Comparison of ENCODE assay signal across 8 cellular contexts in genomic region chr11:6505577-6506240, GRCh38. TPM values are rescaled to one million over a fixed set of nuclear protein-coding genes. Genes with fewer than 3 reads are reported as not detected.
DNase-seq lines count a peak whose midpoint lies in the region; ATAC-seq, FAIRE-seq and TF ChIP-seq lines count a peak whose summit lies in the region.

No MANE protein-coding gene starts in this region.

- no peaks in the 10 kb centered on the region for H4K20me1 ChIP-seq in hepatocyte (ENCODE audit: insufficient read depth, poor library complexity, severe bottlenecking)

- peak; percentile 48 to 71 (median 64) for TF ChIP-seq CTCF in adrenal gland (IDR thresholded peaks at IDR 0.05)
- TF ChIP-seq CTCF in hepatocyte (IDR thresholded peaks at IDR 0.05; ENCODE audit: poor library complexity) = peak; percentile 79

- H3K4me3 ChIP-seq in CD4-positive, alpha-beta memory T cell (ENCODE audit: low read length in 2 of 2) = no peak overlapping the region
- H3K4me3 ChIP-seq in adrenal gland = no peak overlapping the region
- no peak overlapping the region for H3K4me3 ChIP-seq in hepatocyte

- 50 to 62% (median 55%) methylated on average over 2 of the region's 2 CpGs for WGBS in adrenal gland, 4 donors
- WGBS in hepatocyte (ENCODE audit: low lambda C conversion rate, missing lambda C conversion rate) = 54% methylated on average over 2 of the region's 2 CpGs

- peak; percentile 94 for FAIRE-seq in GM19239 (lab: Jason Lieb, UNC)

- H3K27ac Mint-ChIP-seq in CD4-positive, alpha-beta memory T cell = no peak overlapping the region
- H3K27ac Mint-ChIP-seq in stimulated activated effector memory CD8-positive, alpha-beta T cell treated with anti-CD3 and anti-CD28 coated beads, Interleukin-12 subunit alpha, Interleukin-12 subunit beta, amount 100 ng/mL, for 72 hours = peak overlapping the region; percentile 27

- no peak overlapping the region for H3K27ac ChIP-seq in CD4-positive, alpha-beta memory T cell (ENCODE audit: low read depth, low read length)
- no peak overlapping the region for H3K27ac ChIP-seq in adrenal gland
- no peak overlapping the region for H3K27ac ChIP-seq in hepatocyte

- H2AFZ ChIP-seq in hepatocyte = no peak overlapping the region

- no peaks in the 10 kb centered on the region for H3K27me3 Mint-ChIP-seq in CD4-positive, alpha-beta memory T cell

- peaks cover 0 to 5% (median 0%) of the 10 kb centered on the region in 4 donors for H3K4me1 Mint-ChIP-seq in CD4-positive, alpha-beta memory T cell
- H3K4me1 Mint-ChIP-seq in stimulated activated effector memory CD8-positive, alpha-beta T cell treated with anti-CD3 and anti-CD28 coated beads, Interleukin-12 subunit alpha, Interleukin-12 subunit beta, amount 100 ng/mL, for 72 hours = no peaks in the 10 kb centered on the region

- H3K27me3 ChIP-seq in CD4-positive, alpha-beta memory T cell (ENCODE audit: insufficient read depth, low read length) = no peaks in the 10 kb centered on the region
- H3K27me3 ChIP-seq in adrenal gland (no peaks in the 10 kb centered on the region), hepatocyte (no peaks in the 10 kb centered on the region)

- POLR2A ChIA-PET in CD4-positive, alpha-beta memory T cell (lab: Charles Lee; ENCODE audit: partially characterized antibody) = interaction anchor here (1.5 kb wide), 2 partner anchors 115 to 127 kb away, joined by 4 to 7 read pairs; partner anchors contain the start of gene SMPD1

- H3K9me3 ChIP-seq in CD4-positive, alpha-beta memory T cell (ENCODE audit: control insufficient read depth in 1 of 2, low read length in 2 of 2) = no peaks in the 10 kb centered on the region
- H3K9me3 ChIP-seq in adrenal gland (replicated peaks in 1 of 3) (no peaks in the 10 kb centered on the region), hepatocyte (ENCODE audit: low read depth) (no peaks in the 10 kb centered on the region)

- DNase-seq in CD4-positive, alpha-beta memory T cell = peak; percentile 17 to 41 (median 27)
- DNase-seq in GM19239 (ENCODE audit: insufficient read length, low spot score) (no peak), NCI-H1930 (lab: John Stamatoyannopoulos, UW) (peak; percentile 7 to 15), adrenal gland (peak in 1 of 7 donors; percentile 32), hepatocyte (ENCODE audit: low spot score) (peak; percentile 62)
- no peak for DNase-seq in stimulated activated effector memory CD8-positive, alpha-beta T cell treated with anti-CD3 and anti-CD28 coated beads, Interleukin-12 subunit alpha, Interleukin-12 subunit beta, amount 100 ng/mL, for 72 hours (ENCODE audit: low spot score in 2 of 2)
- DNase-seq in activated effector memory CD4-positive, alpha-beta T cell treated with anti-CD3 and anti-CD28 coated beads, Interleukin-2, amount 50 U/mL, for 16 hours = no peak

- no peak for TF ChIP-seq POLR2A in adrenal gland (IDR thresholded peaks at IDR 0.05)

- H3K79me2 ChIP-seq in hepatocyte = no peaks in the 10 kb centered on the region

- CTCF ChIA-PET in CD4-positive, alpha-beta memory T cell (lab: Charles Lee; ENCODE audit: partially characterized antibody) = interaction anchor here (0.6 to 6.0 kb wide), 33 partner anchors 8 to 250 kb away, joined by 3 to 161 read pairs (median 4); partner anchors contain the start of genes ARFIP2, DNHD1, MRPL17 and TIMM10B

- H3K4me1 ChIP-seq in CD4-positive, alpha-beta memory T cell (ENCODE audit: insufficient read depth, low read length) = no peaks in the 10 kb centered on the region
- H3K4me1 ChIP-seq in adrenal gland (replicated peaks in 1 of 2) (no peaks in the 10 kb centered on the region), hepatocyte (ENCODE audit: insufficient read depth) (no peaks in the 10 kb centered on the region)

- peaks cover 28 to 33% of the 10 kb centered on the region in 2 donors for H3K36me3 Mint-ChIP-seq in CD4-positive, alpha-beta memory T cell
- H3K36me3 Mint-ChIP-seq in stimulated activated effector memory CD8-positive, alpha-beta T cell treated with anti-CD3 and anti-CD28 coated beads, Interleukin-12 subunit alpha, Interleukin-12 subunit beta, amount 100 ng/mL, for 72 hours = peaks cover 54% of the 10 kb centered on the region

- no peaks in the 10 kb centered on the region for H3K9me3 Mint-ChIP-seq in CD4-positive, alpha-beta memory T cell
- H3K9me3 Mint-ChIP-seq in stimulated activated effector memory CD8-positive, alpha-beta T cell treated with anti-CD3 and anti-CD28 coated beads, Interleukin-12 subunit alpha, Interleukin-12 subunit beta, amount 100 ng/mL, for 72 hours = no peaks in the 10 kb centered on the region

- no peaks in the 10 kb centered on the region for H3K9me2 ChIP-seq in hepatocyte (replicated peaks; ENCODE audit: insufficient read depth)

- intact Hi-C loops in CD4-positive, alpha-beta memory T cell (cut with micrococcal nuclease) = loop anchor here (1.0 kb wide), 3 partner anchors 62 to 126 kb away; no protein-coding TSS in a partner anchor
- intact Hi-C loops in adrenal gland (cut with DNase I) = loop anchor here in 1 of 2 donors (10.0 kb wide), 1 partner anchor 131 kb away; no protein-coding TSS in a partner anchor

- peak; percentile 57 for ATAC-seq in stimulated activated effector memory CD8-positive, alpha-beta T cell treated with anti-CD3 and anti-CD28 coated beads, Interleukin-12 subunit alpha, Interleukin-12 subunit beta, amount 100 ng/mL, for 72 hours
- no peak for ATAC-seq in GM21786 (IDR thresholded peaks at IDR 0.05; ENCODE audit: unreplicated experiment)

- no peak overlapping the region for H3K4me2 ChIP-seq in hepatocyte

- peaks cover 6% of the 10 kb centered on the region for H3K36me3 ChIP-seq in CD4-positive, alpha-beta memory T cell (ENCODE audit: insufficient read depth, low read length)
- H3K36me3 ChIP-seq in adrenal gland (replicated peaks in 1 of 2) (peaks cover 0 to 8% of the 10 kb centered on the region in 2 donors), hepatocyte (replicated peaks; ENCODE audit: insufficient read depth, low read depth) (no peaks in the 10 kb centered on the region)

- no peak overlapping the region for H3K4me3 Mint-ChIP-seq in CD4-positive, alpha-beta memory T cell
- no peak overlapping the region for H3K4me3 Mint-ChIP-seq in stimulated activated effector memory CD8-positive, alpha-beta T cell treated with anti-CD3 and anti-CD28 coated beads, Interleukin-12 subunit alpha, Interleukin-12 subunit beta, amount 100 ng/mL, for 72 hours

RNA-seq across cellular contexts. Expression of gene DNHD1, which starts 8.6 kb away (rescaled TPM):
- total RNA-seq in CD4-positive, alpha-beta memory T cell = 10 to 100 TPM; 45.9 to 54.0 TPM
- 1 to 10 TPM; 1.2 to 1.4 TPM for polyA plus RNA-seq in CD4-positive, alpha-beta memory T cell
- 10 to 100 TPM in 3 of 8 donors, 1 to 10 TPM in 5; 5.7 to 14.0 (median 8.7) TPM for total RNA-seq in adrenal gland
- 10 to 100 TPM in 2 of 3 donors, 1 to 10 TPM in 1; 3.9 to 27.1 (median 16.8) TPM for polyA plus RNA-seq in adrenal gland
- total RNA-seq in hepatocyte = 7.3 and 8.1 TPM in 2 replicates
- polyA plus RNA-seq in hepatocyte = 7.1 and 7.9 TPM in 2 replicates

RNA-seq across cellular contexts. Expression of gene TIMM10B, which starts 24.4 kb away (rescaled TPM):
- total RNA-seq in CD4-positive, alpha-beta memory T cell = 10 to 100 TPM; 54.7 to 60.3 TPM
- polyA plus RNA-seq in CD4-positive, alpha-beta memory T cell = 10 to 100 TPM; 29.9 to 32.4 TPM
- 10 to 100 TPM; 30.3 to 81.9 (median 40.5) TPM for total RNA-seq in adrenal gland
- polyA plus RNA-seq in adrenal gland = 10 to 100 TPM; 12.1 to 96.9 (median 16.7) TPM
- total RNA-seq in hepatocyte = 56.3 and 68.0 TPM in 2 replicates
- 52.1 and 65.8 TPM in 2 replicates for polyA plus RNA-seq in hepatocyte

RNA-seq across cellular contexts. Expression of gene ARFIP2, which starts 24.6 kb away (rescaled TPM):
- 10 to 100 TPM; 53.9 to 56.9 TPM for total RNA-seq in CD4-positive, alpha-beta memory T cell
- 10 to 100 TPM; 34.1 to 35.8 TPM for polyA plus RNA-seq in CD4-positive, alpha-beta memory T cell
- total RNA-seq in adrenal gland (100 to 1,000 TPM in 1 of 8 donors, 10 to 100 TPM in 7; 47.4 to 108 (median 65.5) TPM), hepatocyte (78.0 and 90.1 TPM in 2 replicates)
- polyA plus RNA-seq in adrenal gland (10 to 100 TPM; 51.1 to 65.0 (median 53.1) TPM), hepatocyte (94.9 and 108 TPM in 2 replicates)

RNA-seq across cellular contexts. Expression of gene TRIM3, which starts 32.0 kb away (rescaled TPM):
- 10 to 100 TPM; 22.9 to 23.1 TPM for total RNA-seq in CD4-positive, alpha-beta memory T cell
- 1 to 10 TPM; 1.2 to 3.5 TPM for polyA plus RNA-seq in CD4-positive, alpha-beta memory T cell
- total RNA-seq in adrenal gland (10 to 100 TPM in 4 of 8 donors, 1 to 10 TPM in 4; 6.6 to 20.6 (median 10.4) TPM), hepatocyte (18.1 and 26.2 TPM in 2 replicates)
- polyA plus RNA-seq in adrenal gland (10 to 100 TPM in 2 of 3 donors, 1 to 10 TPM in 1; 6.7 to 23.8 (median 16.8) TPM), hepatocyte (31.6 and 35.5 TPM in 2 replicates)

Comparison
In these comparisons a context has a peak if more than half of its experiments do, and no peak if none do; other contexts are left out.
1. DNase-seq: peak in CD4-positive, alpha-beta memory T cell (5 of 5), NCI-H1930 (2 of 2) and hepatocyte (single experiment); none in GM19239 (single experiment), stimulated activated effector memory CD8-positive, alpha-beta T cell treated with anti-CD3 and anti-CD28 coated beads, Interleukin-12 subunit alpha, Interleukin-12 subunit beta, amount 100 ng/mL, for 72 hours (0 of 2) and activated effector memory CD4-positive, alpha-beta T cell treated with anti-CD3 and anti-CD28 coated beads, Interleukin-2, amount 50 U/mL, for 16 hours (single experiment).